Comparison of ENCODE assay signal across 8 cellular contexts in genomic region chr17:28598799-28599310, GRCh38. TPM values are rescaled to one million over a fixed set of nuclear protein-coding genes. Genes with fewer than 3 reads are reported as not detected.
A peak's percentile ranks its signal among the peaks of the same experiment; 100 is the strongest.
DNase-seq lines count a peak whose midpoint lies in the region; ATAC-seq and TF ChIP-seq lines count a peak whose summit lies in the region.

TSS of gene SPAG5 (minus strand) at chr17:28599025. CDS start at chr17:28598946, 79 bp downstream.

- POLR2A ChIA-PET in BJ (lab: Charles Lee), result interaction anchor here (1.0 kb wide), 1 partner anchor 10 kb away, joined by 3 read pairs; no protein-coding TSS in a partner anchor

- CTCF ChIA-PET in BJ (lab: Yijun Ruan, JAX), result interaction anchor here (1.1 to 5.5 kb wide), 2 partner anchors 11 to 14 kb away, joined by 4 to 35 read pairs; partner anchors contain the start of gene RSKR

- peak within 1 kb of the TSS; percentile 91 for H3K4me3 Mint-ChIP-seq in activated CD4-positive, alpha-beta T cell treated with anti-CD3 and anti-CD28 coated beads, Interleukin-2, amount 10 ng/mL, durations not matched to agents 24 days and 14 days

- H3K36me3 ChIP-seq in BJ (ENCODE audit: control insufficient read depth, insufficient read depth, low read length), result no peaks in the 10 kb centered on the region

- H3K4me1 Mint-ChIP-seq in activated CD4-positive, alpha-beta T cell treated with anti-CD3 and anti-CD28 coated beads, Interleukin-2, amount 10 ng/mL, durations not matched to agents 24 days and 14 days, result peaks cover 22% of the 10 kb centered on the region

- peak within 1 kb of the TSS; percentile 90 to 92 for H3K27ac ChIP-seq in coronary artery
- H3K27ac ChIP-seq in layer of hippocampus (ENCODE audit: low read depth, low read length), result peak within 1 kb of the TSS; percentile 87

- intact Hi-C loops in activated CD4-positive, alpha-beta T cell treated with anti-CD3 and anti-CD28 coated beads, Interleukin-2, amount 10 ng/mL, durations not matched to agents 24 days and 14 days (cut with micrococcal nuclease), result loop anchor here (1.0 to 2.0 kb wide), 5 partner anchors 20 to 64 kb away; partner anchors contain the start of genes BLTP2, PIGS and SUPT6H

- DNase-seq in BJ (ENCODE audit: low read depth) (peak; percentile 57), NCI-H526 (lab: John Stamatoyannopoulos, UW) (peak; percentile 93 to 98), coronary artery (ENCODE audit: low spot score) (peak; percentile 94)
- peak; percentile 99 for DNase-seq in activated CD4-positive, alpha-beta T cell treated with anti-CD3 and anti-CD28 coated beads, Interleukin-2, amount 10 ng/mL, durations not matched to agents 24 days and 14 days
- peak; percentile 75 to 89 (median 86) for DNase-seq in stimulated activated CD4-positive, alpha-beta T cell treated with anti-CD3 and anti-CD28 coated beads, Interleukin-1b, Interleukin-23, amount 100 ng/mL, for 24 hours (ENCODE audit: low read depth in 4 of 4, low spot score in 1 of 4)

- H3K27me3 Mint-ChIP-seq in activated CD4-positive, alpha-beta T cell treated with anti-CD3 and anti-CD28 coated beads, Interleukin-2, amount 10 ng/mL, durations not matched to agents 24 days and 14 days, result no peaks in the 10 kb centered on the region

- H3K27me3 ChIP-seq in BJ (ENCODE audit: control insufficient read depth, insufficient read depth, low read length) (no peaks in the 10 kb centered on the region), layer of hippocampus (ENCODE audit: control insufficient read depth, insufficient read depth, low read length) (no peaks in the 10 kb centered on the region)

- peak within 1 kb of the TSS; percentile 98 for H3K27ac Mint-ChIP-seq in activated CD4-positive, alpha-beta T cell treated with anti-CD3 and anti-CD28 coated beads, Interleukin-2, amount 10 ng/mL, durations not matched to agents 24 days and 14 days

- H3K36me3 Mint-ChIP-seq in activated CD4-positive, alpha-beta T cell treated with anti-CD3 and anti-CD28 coated beads, Interleukin-2, amount 10 ng/mL, durations not matched to agents 24 days and 14 days (ENCODE audit: low read depth), result peaks cover 14% of the 10 kb centered on the region

- ATAC-seq in GM19324 (IDR thresholded peaks at IDR 0.05; ENCODE audit: low FRiP score, unreplicated experiment), result peak; percentile 87
- peak; percentile 82 for ATAC-seq in HG03460 (IDR thresholded peaks at IDR 0.05; ENCODE audit: unreplicated experiment)

- no peaks in the 10 kb centered on the region for H3K9me3 Mint-ChIP-seq in activated CD4-positive, alpha-beta T cell treated with anti-CD3 and anti-CD28 coated beads, Interleukin-2, amount 10 ng/mL, durations not matched to agents 24 days and 14 days

- H3K4me3 ChIP-seq in BJ (ENCODE audit: low read depth, low read length), result peak within 1 kb of the TSS; percentile 65
- peak within 1 kb of the TSS; percentile 73 for H3K4me3 ChIP-seq in coronary artery

- TF ChIP-seq CTCF in BJ (IDR thresholded peaks at IDR 0.05; ENCODE audit: insufficient read depth, low read depth, low read length) (no peak), coronary artery (IDR thresholded peaks at IDR 0.05) (no peak)

RNA-seq across cellular contexts. Expression of gene SPAG5, which starts in this region (rescaled TPM):
- 36.1 and 41.3 TPM in 2 replicates for polyA plus RNA-seq in BJ (2011; rRNA removed)
- 29.0 and 47.9 TPM in 2 replicates for polyA minus RNA-seq in BJ (2011; rRNA and poly(A)+ RNA removed)
- total RNA-seq in activated CD4-positive, alpha-beta T cell treated with anti-CD3 and anti-CD28 coated beads, Interleukin-2, amount 10 ng/mL, durations not matched to agents 24 days and 14 days, result 89.6 and 91.3 TPM in 2 replicates

Comparison
In these comparisons a context has a peak if more than half of its experiments do, and no peak if none do; other contexts are left out.
1. Peak in every context shown above with its lines: DNase-seq, ATAC-seq, H3K4me3 ChIP-seq and H3K27ac ChIP-seq.